9 cellular contexts compared by ENCODE assay signal in the genomic region with DNA sequence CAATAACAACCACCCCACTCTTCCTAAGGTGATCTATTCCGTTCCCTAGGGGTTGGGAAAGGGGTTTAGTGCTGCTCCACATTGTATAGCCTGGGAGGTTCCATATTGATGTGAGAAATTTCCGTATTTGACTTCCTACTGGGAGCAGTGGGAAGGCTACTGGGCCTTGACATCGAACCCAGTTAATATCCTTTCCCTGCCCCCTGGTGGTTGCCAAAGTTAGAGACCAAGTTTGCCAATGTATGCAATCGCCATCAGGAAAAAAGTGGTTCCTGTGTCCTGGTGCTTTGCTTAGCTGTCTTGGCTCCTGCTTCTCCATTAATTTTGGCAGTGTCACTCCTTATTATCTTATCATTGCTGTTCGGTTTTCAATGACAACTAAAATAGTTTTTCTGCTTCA.
DNase-seq lines count a peak whose midpoint lies in the region; ATAC-seq and TF ChIP-seq lines count a peak whose summit lies in the region.
"Had no signal": no experiment of that assay in that cellular context is flagged by ENCODE, and none has a peak within 500 bp of the region (broad histone marks: within the 10 kb centered on the region; RNA-seq: fewer than 3 reads in every experiment).

No MANE protein-coding gene starts in this region.

- POLR2A ChIA-PET in activated CD8-positive, alpha-beta T cell treated with anti-CD3 and anti-CD28 coated beads for 36 hours (lab: Charles Lee) = no interaction called here
- POLR2A ChIA-PET in activated CD8-positive, alpha-beta T cell treated with anti-CD3 and anti-CD28 coated beads, Interleukin-2, amount 10 ng/mL, durations not matched to agents 7 days and 5 days (lab: Charles Lee) = no interaction called here

- no peak overlapping the region for H3K27ac Mint-ChIP-seq in activated CD8-positive, alpha-beta T cell treated with anti-CD3 and anti-CD28 coated beads for 36 hours
- H3K27ac Mint-ChIP-seq in activated CD8-positive, alpha-beta T cell treated with anti-CD3 and anti-CD28 coated beads, Interleukin-2, amount 10 ng/mL, durations not matched to agents 7 days and 5 days = no peak overlapping the region
- H3K27ac Mint-ChIP-seq: activated T-cell treated with anti-CD3 and anti-CD28 coated beads, Interleukin-2, amount 50 U/mL, for 72 hours had no signal

- TF ChIP-seq POLR2A in prostate gland (IDR thresholded peaks at IDR 0.05) = no peak

- intact Hi-C loops in activated CD8-positive, alpha-beta T cell treated with anti-CD3 and anti-CD28 coated beads for 36 hours (cut with micrococcal nuclease) = no loop called here
- intact Hi-C loops in colonic mucosa (cut with DNase I) (loop anchor here (5.0 kb wide), 1 partner anchor 447 kb away; no protein-coding TSS in a partner anchor), prostate gland (cut with DNase I) (no loop called here)

- DNase-seq in activated CD8-positive, alpha-beta T cell treated with anti-CD3 and anti-CD28 coated beads for 36 hours = peak; percentile 9
- DNase-seq in activated CD8-positive, alpha-beta T cell treated with anti-CD3 and anti-CD28 coated beads, Interleukin-2, amount 10 ng/mL, durations not matched to agents 7 days and 5 days = no peak
- DNase-seq in NCI-H2171 (lab: John Stamatoyannopoulos, UW) (peak; percentile 2), colonic mucosa (peak; percentile 51), prostate gland (ENCODE audit: low spot score) (peak; percentile 9), NCI-H1436 (lab: John Stamatoyannopoulos, UW) (no peak), GOT3 (lab: John Stamatoyannopoulos, UW) (no peak)
- DNase-seq in NK-92 treated with Interleukin-12 subunit alpha and Interleukin-12 subunit beta, amount 100 ng/mL, for 24 hours (lab: John Stamatoyannopoulos, UW) = no peak

- H3K27ac ChIP-seq in colonic mucosa (no peak overlapping the region), prostate gland (no peak overlapping the region)

- no peak overlapping the region for H3K9ac ChIP-seq in colonic mucosa (ENCODE audit: low read depth in 2 of 2, low read length in 2 of 2)

- H3K27me3 ChIP-seq in colonic mucosa = no peaks in the 10 kb centered on the region
- H3K27me3 ChIP-seq in prostate gland (replicated peaks; ENCODE audit: insufficient read depth) = no peaks in the 10 kb centered on the region

- no peaks in the 10 kb centered on the region for H3K9me3 ChIP-seq in colonic mucosa
- no peaks in the 10 kb centered on the region for H3K9me3 ChIP-seq in prostate gland

- no peak for ATAC-seq in activated CD8-positive, alpha-beta T cell treated with anti-CD3 and anti-CD28 coated beads for 36 hours
- ATAC-seq in activated CD8-positive, alpha-beta T cell treated with anti-CD3 and anti-CD28 coated beads, Interleukin-2, amount 10 ng/mL, durations not matched to agents 7 days and 5 days = no peak
- ATAC-seq: activated T-cell treated with anti-CD3 and anti-CD28 coated beads, Interleukin-2, amount 50 U/mL, for 72 hours had no signal

- no peaks in the 10 kb centered on the region for H3K36me3 Mint-ChIP-seq in activated CD8-positive, alpha-beta T cell treated with anti-CD3 and anti-CD28 coated beads for 36 hours (ENCODE audit: low read depth)
- no peaks in the 10 kb centered on the region for H3K36me3 Mint-ChIP-seq in activated CD8-positive, alpha-beta T cell treated with anti-CD3 and anti-CD28 coated beads, Interleukin-2, amount 10 ng/mL, durations not matched to agents 7 days and 5 days (ENCODE audit: low read depth)

- no peaks in the 10 kb centered on the region for H3K4me1 ChIP-seq in colonic mucosa
- H3K4me1 ChIP-seq in prostate gland (replicated peaks) = no peaks in the 10 kb centered on the region

- TF ChIP-seq CTCF in activated CD8-positive, alpha-beta T cell treated with anti-CD3 and anti-CD28 coated beads for 36 hours (IDR thresholded peaks at IDR 0.05) = no peak
- TF ChIP-seq CTCF in colonic mucosa (IDR thresholded peaks at IDR 0.05) (no peak), prostate gland (IDR thresholded peaks at IDR 0.05) (peak in 2 of 4 experiments; percentile 22 to 32)

- CTCF ChIA-PET in activated CD8-positive, alpha-beta T cell treated with anti-CD3 and anti-CD28 coated beads for 36 hours (lab: Charles Lee) = interaction anchor here (0.6 kb wide), 1 partner anchor 10 kb away, joined by 3 read pairs; no protein-coding TSS in a partner anchor
- CTCF ChIA-PET in activated CD8-positive, alpha-beta T cell treated with anti-CD3 and anti-CD28 coated beads, Interleukin-2, amount 10 ng/mL, durations not matched to agents 7 days and 5 days (lab: Charles Lee) = no interaction called here

- H3K4me3 Mint-ChIP-seq in activated CD8-positive, alpha-beta T cell treated with anti-CD3 and anti-CD28 coated beads for 36 hours = no peak overlapping the region
- no peak overlapping the region for H3K4me3 Mint-ChIP-seq in activated CD8-positive, alpha-beta T cell treated with anti-CD3 and anti-CD28 coated beads, Interleukin-2, amount 10 ng/mL, durations not matched to agents 7 days and 5 days
- H3K4me3 Mint-ChIP-seq: activated T-cell treated with anti-CD3 and anti-CD28 coated beads, Interleukin-2, amount 50 U/mL, for 72 hours had no signal

- H3K9me3 Mint-ChIP-seq in activated CD8-positive, alpha-beta T cell treated with anti-CD3 and anti-CD28 coated beads for 36 hours = peaks cover 11% of the 10 kb centered on the region
- H3K9me3 Mint-ChIP-seq in activated CD8-positive, alpha-beta T cell treated with anti-CD3 and anti-CD28 coated beads, Interleukin-2, amount 10 ng/mL, durations not matched to agents 7 days and 5 days (ENCODE audit: insufficient read depth) = peaks cover 4% of the 10 kb centered on the region

- H3K4me1 Mint-ChIP-seq in activated CD8-positive, alpha-beta T cell treated with anti-CD3 and anti-CD28 coated beads for 36 hours (ENCODE audit: low read depth) = no peaks in the 10 kb centered on the region
- no peaks in the 10 kb centered on the region for H3K4me1 Mint-ChIP-seq in activated CD8-positive, alpha-beta T cell treated with anti-CD3 and anti-CD28 coated beads, Interleukin-2, amount 10 ng/mL, durations not matched to agents 7 days and 5 days (ENCODE audit: low read depth)

- no peaks in the 10 kb centered on the region for H3K36me3 ChIP-seq in colonic mucosa
- H3K36me3 ChIP-seq in prostate gland = no peaks in the 10 kb centered on the region

- H3K4me3 ChIP-seq in colonic mucosa = no peak overlapping the region
- H3K4me3 ChIP-seq in prostate gland = no peak overlapping the region

- no peaks in the 10 kb centered on the region for H3K27me3 Mint-ChIP-seq in activated CD8-positive, alpha-beta T cell treated with anti-CD3 and anti-CD28 coated beads for 36 hours
- H3K27me3 Mint-ChIP-seq in activated CD8-positive, alpha-beta T cell treated with anti-CD3 and anti-CD28 coated beads, Interleukin-2, amount 10 ng/mL, durations not matched to agents 7 days and 5 days (ENCODE audit: low read depth) = no peaks in the 10 kb centered on the region

- WGBS in prostate gland = 56% methylated on average over 5 of the region's 5 CpGs

Comparison
In these comparisons a context has a peak if more than half of its experiments do, and no peak if none do; other contexts are left out.
1. DNase-seq: peak in activated CD8-positive, alpha-beta T cell treated with anti-CD3 and anti-CD28 coated beads for 36 hours (single experiment), NCI-H2171 (single experiment), colonic mucosa (single experiment) and prostate gland (single experiment); none in activated CD8-positive, alpha-beta T cell treated with anti-CD3 and anti-CD28 coated beads, Interleukin-2, amount 10 ng/mL, durations not matched to agents 7 days and 5 days (single experiment), NCI-H1436 (single experiment), NK-92 treated with Interleukin-12 subunit alpha and Interleukin-12 subunit beta, amount 100 ng/mL, for 24 hours (single experiment) and GOT3 (single experiment).